8 cellular contexts compared by ENCODE assay signal in the genomic region with DNA sequence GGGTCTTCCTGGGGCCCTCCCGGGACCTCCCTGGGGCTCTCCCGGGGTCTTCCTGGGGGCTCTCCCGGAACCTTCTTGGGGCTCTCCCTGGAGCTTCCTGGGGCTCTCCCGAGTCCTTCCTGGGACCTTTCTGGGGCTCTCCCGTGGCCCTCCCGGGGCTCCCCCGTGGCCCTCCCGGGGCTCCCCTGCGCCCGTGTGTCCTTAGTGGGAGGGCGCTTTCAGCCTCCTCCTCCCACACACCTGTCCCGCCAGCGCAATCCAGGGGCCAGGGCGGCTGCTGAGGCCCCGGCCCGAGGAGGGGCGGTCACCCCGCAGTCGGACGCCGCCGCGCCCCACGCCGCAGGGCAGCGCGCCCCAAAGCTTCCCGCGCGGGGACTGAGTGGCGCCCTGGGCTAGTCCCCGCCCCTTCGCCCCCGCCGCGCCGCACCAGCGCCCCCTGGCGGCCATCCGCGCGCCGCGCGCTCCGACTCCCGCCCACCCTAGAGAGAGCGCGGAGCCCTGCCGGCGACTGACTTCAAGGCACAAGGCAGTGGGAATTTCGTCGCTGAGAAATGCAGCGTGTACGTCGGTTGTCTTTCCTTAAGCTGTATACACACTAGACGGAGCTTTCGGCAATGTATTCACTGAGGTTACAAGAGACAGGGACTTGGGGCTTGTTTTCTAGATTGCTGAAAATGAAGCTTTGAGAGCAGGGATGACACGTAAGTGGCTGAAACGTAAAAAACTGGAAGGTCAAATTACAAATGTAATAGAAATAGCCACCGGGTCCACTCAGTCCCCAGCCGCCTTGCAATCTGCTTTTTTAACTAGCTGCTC. TPM values are rescaled to one million over a fixed set of nuclear protein-coding genes. Genes with fewer than 3 reads are reported as not detected.
A peak's percentile ranks its signal among the peaks of the same experiment; 100 is the strongest.
DNase-seq lines count a peak whose midpoint lies in the region; ATAC-seq and TF ChIP-seq lines count a peak whose summit lies in the region.

No MANE protein-coding gene starts in this region.

- peak overlapping the region in 1 of 4 donors; percentile 38 for H3K27ac ChIP-seq in Peyer's patch

- no peaks in the 10 kb centered on the region for H3K36me3 Mint-ChIP-seq in neural crest cell (ENCODE audit: low read depth)

- H3K4me3 ChIP-seq in Peyer's patch (peak overlapping the region; percentile 35 to 60 (median 52)), fibroblast of villous mesenchyme (ENCODE audit: low read depth, low read length) (peak overlapping the region; percentile 36)

- no peaks in the 10 kb centered on the region for H3K9me3 Mint-ChIP-seq in neural crest cell
- no peaks in the 10 kb centered on the region for H3K9me3 Mint-ChIP-seq in stimulated activated naive CD8-positive, alpha-beta T cell treated with anti-CD3 and anti-CD28 coated beads, Interleukin-15, amount 100 ng/mL, for 72 hours

- TF ChIP-seq POLR2A in Peyer's patch (IDR thresholded peaks at IDR 0.05): no peak

- peak; percentile 87 for DNase-seq in DMS114 treated with DMSO at 0.1 percent for 48 hours (lab: John Stamatoyannopoulos, UW; ENCODE audit: unreplicated experiment)
- DNase-seq in HUDEP-2 (lab: John Stamatoyannopoulos, UW; ENCODE audit: unreplicated experiment in 76 of 76): peak in 73 of 76 experiments; percentile 1 to 88 (median 60)
- peak; percentile 77 to 89 (median 84) for DNase-seq in Peyer's patch
- DNase-seq in activated T-helper 1 cell treated with anti-CD3 and anti-CD28 coated beads, Interleukin-2, amount 50 U/mL, for 16 hours (ENCODE audit: low read depth in 1 of 2, low spot score in 1 of 2): peak; percentile 79 to 80
- peak; percentile 58 for DNase-seq in fibroblast of villous mesenchyme (ENCODE audit: low read depth)
- DNase-seq in neural crest cell (ENCODE audit: low read depth, low spot score): peak; percentile 89
- peak; percentile 78 to 84 for DNase-seq in stimulated activated naive CD8-positive, alpha-beta T cell treated with anti-CD3 and anti-CD28 coated beads, Interleukin-15, amount 100 ng/mL, for 72 hours

- peaks cover 12% of the 10 kb centered on the region for H3K27me3 Mint-ChIP-seq in neural crest cell (ENCODE audit: low read depth)
- peaks cover 31% of the 10 kb centered on the region for H3K27me3 Mint-ChIP-seq in stimulated activated naive CD8-positive, alpha-beta T cell treated with anti-CD3 and anti-CD28 coated beads, Interleukin-15, amount 100 ng/mL, for 72 hours

- peaks cover 4% of the 10 kb centered on the region for H3K4me1 Mint-ChIP-seq in neural crest cell
- H3K4me1 Mint-ChIP-seq in stimulated activated naive CD8-positive, alpha-beta T cell treated with anti-CD3 and anti-CD28 coated beads, Interleukin-15, amount 100 ng/mL, for 72 hours: peaks cover 32% of the 10 kb centered on the region

- H3K4me1 ChIP-seq in Peyer's patch: peaks cover 0 to 16% (median 5%) of the 10 kb centered on the region in 4 donors

- H3K9me3 ChIP-seq in Peyer's patch: no peaks in the 10 kb centered on the region

- H3K27me3 ChIP-seq in Peyer's patch: no peaks in the 10 kb centered on the region

- peak; percentile 96 for ATAC-seq in GM21390 (IDR thresholded peaks at IDR 0.05; ENCODE audit: unreplicated experiment)
- peak; percentile 79 for ATAC-seq in stimulated activated naive CD8-positive, alpha-beta T cell treated with anti-CD3 and anti-CD28 coated beads, Interleukin-15, amount 100 ng/mL, for 72 hours

- no peak overlapping the region for H3K27ac Mint-ChIP-seq in neural crest cell (ENCODE audit: unreplicated experiment)
- peak overlapping the region in 1 of 2 donors; percentile 14 for H3K27ac Mint-ChIP-seq in stimulated activated naive CD8-positive, alpha-beta T cell treated with anti-CD3 and anti-CD28 coated beads, Interleukin-15, amount 100 ng/mL, for 72 hours

- H3K36me3 ChIP-seq in Peyer's patch: no peaks in the 10 kb centered on the region

- TF ChIP-seq CTCF in Peyer's patch (IDR thresholded peaks at IDR 0.05) (peak; percentile 84 to 96 (median 90)), fibroblast of villous mesenchyme (IDR thresholded peaks at IDR 0.05; ENCODE audit: insufficient read depth, low read depth, low read length) (peak; percentile 63), neural crest cell (conservative IDR thresholded peaks at IDR 0.05) (peak; percentile 94)

- peak overlapping the region; percentile 56 for H3K4me3 Mint-ChIP-seq in neural crest cell
- peak overlapping the region; percentile 54 to 69 for H3K4me3 Mint-ChIP-seq in stimulated activated naive CD8-positive, alpha-beta T cell treated with anti-CD3 and anti-CD28 coated beads, Interleukin-15, amount 100 ng/mL, for 72 hours

RNA-seq across cellular contexts. Expression of a gene that starts 47.1 kb away (rescaled TPM):
- 100 to 1,000 TPM in 2 of 4 donors, 10 to 100 TPM in 2; 36.3 to 147 (median 100) TPM for total RNA-seq in Peyer's patch
- total RNA-seq in fibroblast of villous mesenchyme: 389 and 403 TPM in 2 replicates
- total RNA-seq in neural crest cell: 80.9 and 81.5 TPM in 2 replicates
